In genomic region chr21:44713846-44714245, GRCh38 we compare ENCODE assay signal across 21 cellular contexts. TPM values are rescaled to one million over a fixed set of nuclear protein-coding genes. Genes with fewer than 3 reads are reported as not detected.
DNase-seq lines count a peak whose midpoint lies in the region; ATAC-seq, FAIRE-seq and TF ChIP-seq lines count a peak whose summit lies in the region.
"Had no signal": no experiment of that assay in that cellular context is flagged by ENCODE, and none has a peak within 500 bp of the region (broad histone marks: within the 10 kb centered on the region; RNA-seq: fewer than 3 reads in every experiment).

No MANE protein-coding gene starts in this region.

- H3K79me1 ChIP-seq in H1 (ENCODE audit: low read depth, low read length): no peaks in the 10 kb centered on the region

- no peak for TF ChIP-seq EP300 in H1 (IDR thresholded peaks at IDR 0.05; ENCODE audit: borderline replicate concordance in 1 of 2, low read depth in 2 of 2, low read length in 2 of 2)

- CTCF ChIA-PET in H1 (lab: Charles Lee; ENCODE audit: partially characterized antibody): interaction anchor here (0.9 to 2.5 kb wide), 5 partner anchors 11 to 167 kb away, joined by 3 to 14 read pairs (median 4); no protein-coding TSS in a partner anchor

- H3K4me3 ChIP-seq in heart right ventricle (no peak overlapping the region), H1 (ENCODE audit: extremely low read depth in 1 of 4, insufficient read depth in 2 of 4, low read depth in 3 of 4, low read length in 4 of 4) (no peak overlapping the region)

- H3K9ac ChIP-seq in H1 (replicated peaks in 1 of 4; ENCODE audit: extremely low read depth in 1 of 4, low read depth in 3 of 4, low read length in 3 of 4): no peak overlapping the region

- H3K27ac ChIP-seq in heart right ventricle (no peak overlapping the region), H1 (ENCODE audit: low read depth, low read length) (no peak overlapping the region)

- 0 out of 2 replicates have a peak overlapping the region, but pooled peaks have one; percentile 36 for H2BK15ac ChIP-seq in H1 (ENCODE audit: low read length)

- H4K5ac ChIP-seq in H1 (ENCODE audit: insufficient read length, low read depth, low read length): no peak overlapping the region

- H3K4me3 Mint-ChIP-seq in nephron progenitor cell (peak overlapping the region; percentile 5), type B pancreatic cell (no peak overlapping the region)
- H3K4me3 Mint-ChIP-seq: CD4-positive, CD25-positive, alpha-beta regulatory T cell had no signal

- no peak for FAIRE-seq in H1 (lab: Jason Lieb, UNC)

- no peak overlapping the region; a peak in 1 of 4 replicates for H3K4me2 ChIP-seq in H1 (ENCODE audit: insufficient read depth in 1 of 2, low read depth in 2 of 2, low read length in 2 of 2)

- no peak overlapping the region for H3K4ac ChIP-seq in H1 (replicated peaks; ENCODE audit: insufficient read length, low read depth, low read length)

- no peak overlapping the region for H2AFZ ChIP-seq in H1 (ENCODE audit: low read length)

- no peaks in the 10 kb centered on the region for H3K9me3 Mint-ChIP-seq in nephron progenitor cell
- H3K9me3 Mint-ChIP-seq in type B pancreatic cell: no peaks in the 10 kb centered on the region

- POLR2A ChIA-PET in H1 (lab: Charles Lee; ENCODE audit: partially characterized antibody): interaction anchor here (1.1 to 1.3 kb wide), 2 partner anchors 16 to 87 kb away, joined by 3 to 4 read pairs; partner anchors contain the start of gene UBE2G2

- peaks cover 24% of the 10 kb centered on the region for H3K23me2 ChIP-seq in H1 (ENCODE audit: low read depth, low read length)

- H4K20me1 ChIP-seq in H1 (replicated peaks in 1 of 2; ENCODE audit: control insufficient read depth in 1 of 2, insufficient read depth in 2 of 2, low read length in 2 of 2): no peaks in the 10 kb centered on the region

- H4K91ac ChIP-seq in H1 (replicated peaks; ENCODE audit: insufficient read length, low read length): peak overlapping the region; percentile 70

- H3K27me3 Mint-ChIP-seq in nephron progenitor cell (ENCODE audit: low read depth, poor library complexity) (peaks cover 93% of the 10 kb centered on the region), type B pancreatic cell (peaks cover 88% of the 10 kb centered on the region)

- DNase-seq in Right ventricle myocardium inferior (ENCODE audit: missing footprints) (peak; percentile 41), heart right ventricle (no peak), H1 (ENCODE audit: low read depth in 1 of 2, low spot score in 2 of 2) (peak in 1 of 2 experiments; percentile 24), nephron progenitor cell (no peak), type B pancreatic cell (ENCODE audit: extremely low spot score, unreplicated experiment) (peak; percentile 39)
- DNase-seq: CD4-positive, CD25-positive, alpha-beta regulatory T cell; HCEC 1CT; KBM-7; NCI-H1092; NCI-H1436; NCI-H187 treated with DMSO at 0.1 percent for 48 hours; NCI-H226; NCI-H510A treated with DMSO at 0.1 percent for 48 hours; NCI-H774; NK-92 treated with Interleukin-12 subunit alpha and Interleukin-12 subunit beta, amount 100 ng/mL, for 24 hours had no signal

- no peaks in the 10 kb centered on the region for H3K79me2 ChIP-seq in H1 (ENCODE audit: control insufficient read depth in 1 of 2, insufficient read depth in 2 of 2, low read length in 2 of 2)

- peak overlapping the region; percentile 45; the same call in 1 of the 2 replicates for H2AK5ac ChIP-seq in H1 (ENCODE audit: low read depth, low read length)

- intact Hi-C loops in Right ventricle myocardium inferior (cut with DNase I): no loop called here
- intact Hi-C loops in heart right ventricle (cut with DNase I): no loop called here

- no peaks in the 10 kb centered on the region for H3K9me3 ChIP-seq in heart right ventricle
- H3K9me3 ChIP-seq in H1 (ENCODE audit: insufficient read depth in 2 of 2, low read depth in 1 of 2, low read length in 1 of 2): no peaks in the 10 kb centered on the region

- H3K27ac Mint-ChIP-seq in nephron progenitor cell (no peak overlapping the region), type B pancreatic cell (no peak overlapping the region)
- H3K27ac Mint-ChIP-seq: CD4-positive, CD25-positive, alpha-beta regulatory T cell had no signal

- H2BK5ac ChIP-seq in H1 (ENCODE audit: low read depth, low read length): no peak overlapping the region

- H4K8ac ChIP-seq in H1 (ENCODE audit: extremely low read depth, insufficient read depth, low read length): no peak overlapping the region

- H3K36me3 ChIP-seq in heart right ventricle: no peaks in the 10 kb centered on the region
- H3K36me3 ChIP-seq in H1 (ENCODE audit: control insufficient read depth in 2 of 4, insufficient read depth in 4 of 4, low read length in 3 of 4): no peaks in the 10 kb centered on the region

- peaks cover 0 to 30% (median 17%) of the 10 kb centered on the region in 9 donors for H3K4me1 ChIP-seq in heart right ventricle
- H3K4me1 ChIP-seq in H1 (replicated peaks in 1 of 4; ENCODE audit: control insufficient read depth in 3 of 4, insufficient read depth in 4 of 4, low read length in 3 of 4): peaks cover 5 to 48% (median 30%) of the 10 kb centered on the region in 4 experiments

- ATAC-seq in Right ventricle myocardium inferior (no peak), heart right ventricle (no peak), esophagus mucosa (no peak), GM21367 (IDR thresholded peaks at IDR 0.05; ENCODE audit: unreplicated experiment) (no peak), HG03571 (IDR thresholded peaks at IDR 0.05; ENCODE audit: unreplicated experiment) (no peak)
- ATAC-seq: Panc1 had no signal

- no peak overlapping the region for H3K14ac ChIP-seq in H1 (ENCODE audit: insufficient read length)

- no peak for TF ChIP-seq RAD21 in H1 (IDR thresholded peaks at IDR 0.05 in 1 of 2, conservative IDR thresholded peaks at IDR 0.05 in 1 of 2; ENCODE audit: low read depth in 2 of 2, low read length in 2 of 2)

- no peak overlapping the region for H2BK120ac ChIP-seq in H1 (replicated peaks; ENCODE audit: low read depth, low read length)

- H3K36me3 Mint-ChIP-seq in nephron progenitor cell (ENCODE audit: low read depth) (no peaks in the 10 kb centered on the region), type B pancreatic cell (no peaks in the 10 kb centered on the region)
- H3K36me3 Mint-ChIP-seq: CD4-positive, CD25-positive, alpha-beta regulatory T cell had no signal

- H3K56ac ChIP-seq in H1 (replicated peaks; ENCODE audit: insufficient read length, low read depth, low read length): no peak overlapping the region

- peak overlapping the region; percentile 93; the same call in 1 of the 2 replicates for H2BK12ac ChIP-seq in H1 (ENCODE audit: low read depth, low read length)

- TF ChIP-seq CTCF in heart right ventricle (IDR thresholded peaks at IDR 0.05) (no peak), H1 (IDR thresholded peaks at IDR 0.05; ENCODE audit: control extremely low read depth in 1 of 3, insufficient read depth in 1 of 3, low read depth in 1 of 3, low read length in 3 of 3) (no peak), nephron progenitor cell (IDR thresholded peaks at IDR 0.05) (no peak), type B pancreatic cell (conservative IDR thresholded peaks at IDR 0.05) (no peak)

- 0 out of 2 replicates have a peak overlapping the region, but pooled peaks have one; percentile 9 for H2BK20ac ChIP-seq in H1 (ENCODE audit: low read length)

- H3K27me3 ChIP-seq in heart right ventricle (peaks cover 0 to 92% (median 70%) of the 10 kb centered on the region in 7 donors), H1 (replicated peaks in 1 of 4; ENCODE audit: control insufficient read depth in 3 of 4, extremely low read depth in 1 of 4, insufficient read depth in 3 of 4, low read length in 3 of 4) (peaks cover 21 to 55% (median 51%) of the 10 kb centered on the region in 4 experiments)

- 85 to 90% methylated on average over 10 of the region's 10 CpGs for WGBS in heart right ventricle, 2 donors
- WGBS in H1 (ENCODE audit: extremely low coverage in 1 of 2, insufficient coverage in 1 of 2, insufficient read length in 1 of 2, insufficient replicate concordance in 2 of 2, low coverage in 1 of 2, low lambda C conversion rate in 2 of 2, missing lambda C conversion rate in 1 of 2), 2 experiments: 83% methylated on average over 10 of the region's 10 CpGs; no CpG with 5 or more reads in 1 of the 2 experiments

- H3K4me1 Mint-ChIP-seq in nephron progenitor cell (peaks cover 51% of the 10 kb centered on the region), type B pancreatic cell (ENCODE audit: unreplicated experiment) (peaks cover 12% of the 10 kb centered on the region)

- no peak overlapping the region for H3K23ac ChIP-seq in H1 (ENCODE audit: insufficient read length)

- 0 out of 2 replicates have a peak overlapping the region, but pooled peaks have one; percentile 35 for H3K18ac ChIP-seq in H1 (ENCODE audit: extremely low read depth, low read length)

- TF ChIP-seq POLR2A in H1 (IDR thresholded peaks at IDR 0.05; ENCODE audit: control extremely low read depth in 1 of 2, low read depth in 2 of 2, low read length in 2 of 2): no peak

RNA-seq across cellular contexts. Expression of gene TSPEAR, which starts 2.5 kb away (rescaled TPM):
- total RNA-seq in Right ventricle myocardium inferior (0.65 TPM), heart right ventricle (1 to 10 TPM in 4 of 10 donors, under 1 TPM in 3, not detected in 3; 0.12 to 2.1 (median 1.0) TPM), type B pancreatic cell (ENCODE audit: low replicate concordance) (0.34 and 0.59 TPM in 2 replicates), esophagus mucosa (0.08 TPM)
- polyA plus RNA-seq in heart right ventricle (1 to 10 TPM in 1 of 2 donors, under 1 TPM in 1; under 0.01 to 3.4 TPM), H1 (2011; rRNA removed) (0.89 and 1.5 TPM in 2 replicates)
- 0.58 and 1.1 TPM in 2 replicates for total RNA-seq in H1 (2021; fragmentation: NEBNext Ultra II Directional; extraction: Animal tissue kit (Norgen Biotek cat#: 25700))
- polyA plus RNA-seq in H1 (2011; cell fraction: cytosol; rRNA removed): 1.3 TPM
- 5.0 TPM for polyA plus RNA-seq in H1 (2011; cell fraction: nucleus; rRNA removed)
- polyA plus RNA-seq in H1 (2012, experiment 1 of 2): 1.3 to 2.9 TPM (median 2.1 TPM) in 4 replicates
- polyA plus RNA-seq in H1 (2012, experiment 2 of 2): 0.75 TPM
- polyA plus RNA-seq in H1 (2013, experiment 1 of 2): 0.14 TPM
- polyA plus RNA-seq in H1 (2013, experiment 2 of 2): 0.11 TPM
- polyA minus RNA-seq in H1 (2011; rRNA and poly(A)+ RNA removed): 1.4 and 2.0 TPM in 2 replicates
- 1.2 TPM for polyA minus RNA-seq in H1 (2011; cell fraction: cytosol; rRNA and poly(A)+ RNA removed)
- 3.9 TPM for polyA minus RNA-seq in H1 (2011; cell fraction: nucleus; rRNA and poly(A)+ RNA removed)
- total RNA-seq: CD4-positive, CD25-positive, alpha-beta regulatory T cell; HT1080 had no signal
- polyA plus RNA-seq: BJ had no signal

RNA-seq across cellular contexts. Expression of gene KRTAP10-12, which starts 16.9 kb away (rescaled TPM):
- total RNA-seq in Right ventricle myocardium inferior (not detected), heart right ventricle (not detected), type B pancreatic cell (ENCODE audit: low replicate concordance) (not detected in 2 replicates), esophagus mucosa (not detected)
- polyA plus RNA-seq in heart right ventricle (not detected), H1 (2011; rRNA removed) (not detected in 2 replicates)
- total RNA-seq in H1 (2021; fragmentation: NEBNext Ultra II Directional; extraction: Animal tissue kit (Norgen Biotek cat#: 25700)): not detected in 2 replicates
- not detected for polyA plus RNA-seq in H1 (2011; cell fraction: cytosol; rRNA removed)
- polyA plus RNA-seq in H1 (2011; cell fraction: nucleus; rRNA removed): not detected
- 0.20 to 0.44 TPM in 2 of 4 replicates, not detected in the others for polyA plus RNA-seq in H1 (2012, experiment 1 of 2)
- not detected for polyA plus RNA-seq in H1 (2012, experiment 2 of 2)
- not detected for polyA plus RNA-seq in H1 (2013, experiment 1 of 2)
- polyA plus RNA-seq in H1 (2013, experiment 2 of 2): not detected
- polyA minus RNA-seq in H1 (2011; rRNA and poly(A)+ RNA removed): not detected in 2 replicates
- not detected for polyA minus RNA-seq in H1 (2011; cell fraction: cytosol; rRNA and poly(A)+ RNA removed)
- not detected for polyA minus RNA-seq in H1 (2011; cell fraction: nucleus; rRNA and poly(A)+ RNA removed)
- total RNA-seq: CD4-positive, CD25-positive, alpha-beta regulatory T cell; HT1080 had no signal
- polyA plus RNA-seq: BJ; CD4-positive, CD25-positive, alpha-beta regulatory T cell had no signal

RNA-seq across cellular contexts. Expression of gene KRTAP12-1, which starts 31.9 kb away (rescaled TPM):
- not detected for total RNA-seq in Right ventricle myocardium inferior
- not detected for total RNA-seq in heart right ventricle
- polyA plus RNA-seq in heart right ventricle: not detected
- 0.73 TPM in 1 of 2 replicates, not detected in the other for total RNA-seq in H1 (2021; fragmentation: NEBNext Ultra II Directional; extraction: Animal tissue kit (Norgen Biotek cat#: 25700))
- 0.17 and 0.50 TPM in 2 replicates for polyA plus RNA-seq in H1 (2011; rRNA removed)
- polyA plus RNA-seq in H1 (2011; cell fraction: cytosol; rRNA removed): not detected
- polyA plus RNA-seq in H1 (2011; cell fraction: nucleus; rRNA removed): 0.76 TPM
- polyA plus RNA-seq in H1 (2012, experiment 1 of 2): 0.49 TPM in 1 of 4 replicates, not detected in the others
- polyA plus RNA-seq in H1 (2012, experiment 2 of 2): not detected
- 0.14 TPM for polyA plus RNA-seq in H1 (2013, experiment 1 of 2)
- polyA plus RNA-seq in H1 (2013, experiment 2 of 2): not detected
- polyA minus RNA-seq in H1 (2011; rRNA and poly(A)+ RNA removed): 2.6 and 2.8 TPM in 2 replicates
- polyA minus RNA-seq in H1 (2011; cell fraction: cytosol; rRNA and poly(A)+ RNA removed): not detected
- polyA minus RNA-seq in H1 (2011; cell fraction: nucleus; rRNA and poly(A)+ RNA removed): 5.4 TPM
- not detected in 2 replicates for total RNA-seq in type B pancreatic cell (ENCODE audit: low replicate concordance)
- not detected for total RNA-seq in esophagus mucosa
- total RNA-seq: CD4-positive, CD25-positive, alpha-beta regulatory T cell; HT1080 had no signal
- polyA plus RNA-seq: BJ; CD4-positive, CD25-positive, alpha-beta regulatory T cell had no signal

RNA-seq across cellular contexts. Expression of gene KRTAP12-2, which starts 47.1 kb away (rescaled TPM):
- total RNA-seq in Right ventricle myocardium inferior (not detected), heart right ventricle (not detected), type B pancreatic cell (ENCODE audit: low replicate concordance) (not detected in 2 replicates), esophagus mucosa (not detected)
- polyA plus RNA-seq in heart right ventricle (not detected), H1 (2011; rRNA removed) (0.46 and 0.50 TPM in 2 replicates)
- total RNA-seq in H1 (2021; fragmentation: NEBNext Ultra II Directional; extraction: Animal tissue kit (Norgen Biotek cat#: 25700)): not detected in 2 replicates
- polyA plus RNA-seq in H1 (2011; cell fraction: cytosol; rRNA removed): 0.13 TPM
- 1.3 TPM for polyA plus RNA-seq in H1 (2011; cell fraction: nucleus; rRNA removed)
- not detected in 4 replicates for polyA plus RNA-seq in H1 (2012, experiment 1 of 2)
- polyA plus RNA-seq in H1 (2012, experiment 2 of 2): not detected
- polyA plus RNA-seq in H1 (2013, experiment 1 of 2): not detected
- polyA plus RNA-seq in H1 (2013, experiment 2 of 2): not detected
- 2.9 and 4.0 TPM in 2 replicates for polyA minus RNA-seq in H1 (2011; rRNA and poly(A)+ RNA removed)
- 1.7 TPM for polyA minus RNA-seq in H1 (2011; cell fraction: cytosol; rRNA and poly(A)+ RNA removed)
- 14.5 TPM for polyA minus RNA-seq in H1 (2011; cell fraction: nucleus; rRNA and poly(A)+ RNA removed)
- total RNA-seq: CD4-positive, CD25-positive, alpha-beta regulatory T cell; HT1080 had no signal
- polyA plus RNA-seq: BJ; CD4-positive, CD25-positive, alpha-beta regulatory T cell had no signal

RNA-seq across cellular contexts. Expression of gene KRTAP12-3, which starts 56.1 kb away (rescaled TPM):
- total RNA-seq in Right ventricle myocardium inferior (not detected), heart right ventricle (not detected), type B pancreatic cell (ENCODE audit: low replicate concordance) (not detected in 2 replicates), esophagus mucosa (not detected)
- polyA plus RNA-seq in heart right ventricle (not detected), H1 (2011; rRNA removed) (not detected in 2 replicates)
- not detected in 2 replicates for total RNA-seq in H1 (2021; fragmentation: NEBNext Ultra II Directional; extraction: Animal tissue kit (Norgen Biotek cat#: 25700))
- polyA plus RNA-seq in H1 (2011; cell fraction: cytosol; rRNA removed): not detected
- not detected for polyA plus RNA-seq in H1 (2011; cell fraction: nucleus; rRNA removed)
- polyA plus RNA-seq in H1 (2012, experiment 1 of 2): not detected in 4 replicates
- polyA plus RNA-seq in H1 (2012, experiment 2 of 2): not detected
- polyA plus RNA-seq in H1 (2013, experiment 1 of 2): not detected
- polyA plus RNA-seq in H1 (2013, experiment 2 of 2): not detected
- not detected in 2 replicates for polyA minus RNA-seq in H1 (2011; rRNA and poly(A)+ RNA removed)
- not detected for polyA minus RNA-seq in H1 (2011; cell fraction: cytosol; rRNA and poly(A)+ RNA removed)
- polyA minus RNA-seq in H1 (2011; cell fraction: nucleus; rRNA and poly(A)+ RNA removed): not detected
- total RNA-seq: CD4-positive, CD25-positive, alpha-beta regulatory T cell; HT1080 had no signal
- polyA plus RNA-seq: BJ; CD4-positive, CD25-positive, alpha-beta regulatory T cell had no signal

Comparison
In these comparisons a context has a peak if more than half of its experiments do, and no peak if none do; other contexts are left out.
1. DNase-seq: peak in Right ventricle myocardium inferior (single experiment) and type B pancreatic cell (single experiment); none in heart right ventricle (0 of 2) and nephron progenitor cell (single experiment).